8 cellular contexts compared by ENCODE assay signal in genomic region chrX:53481816-53482485, GRCh38. TPM values are rescaled to one million over a fixed set of nuclear protein-coding genes. Genes with fewer than 3 reads are reported as not detected.
DNase-seq lines count a peak whose midpoint lies in the region; ATAC-seq and TF ChIP-seq lines count a peak whose summit lies in the region.

No MANE protein-coding gene starts in this region.

- peak; percentile 7 for DNase-seq in DMS79 (lab: John Stamatoyannopoulos, UW)
- no peak for DNase-seq in RWPE1 (ENCODE audit: low spot score)
- DNase-seq in activated gamma-delta T cell treated with anti-CD3 and anti-CD28 coated beads, Interleukin-2, amount 50 U/mL, for 16 hours (ENCODE audit: low read depth): peak; percentile 17
- DNase-seq in glomerular endothelial cell (ENCODE audit: extremely low read depth, low read depth, low spot score): peak; percentile 18
- DNase-seq in retina: peak; percentile 43

- ATAC-seq in HG03378 (IDR thresholded peaks at IDR 0.05; ENCODE audit: unreplicated experiment) (no peak), GM19035 (IDR thresholded peaks at IDR 0.05; ENCODE audit: unreplicated experiment) (no peak)

- CTCF ChIA-PET in RWPE1 (lab: Yijun Ruan, JAX): interaction anchor here (0.9 kb wide), 1 partner anchor 16 kb away, joined by 5 read pairs; no protein-coding TSS in a partner anchor

- TF ChIP-seq CTCF in LNCAP (IDR thresholded peaks at IDR 0.05): peak; percentile 65
- TF ChIP-seq CTCF in RWPE1 (conservative IDR thresholded peaks at IDR 0.05; ENCODE audit: low read depth): peak; percentile 49

- POLR2A ChIA-PET in RWPE1 (lab: Yijun Ruan, JAX; ENCODE audit: low non-redundant PET): no interaction called here

- no peak overlapping the region for H3K27ac ChIP-seq in RWPE1

RNA-seq across cellular contexts. Expression of gene HSD17B10, which starts 47.8 kb away (rescaled TPM):
- total RNA-seq in glomerular endothelial cell: 57.0 and 57.5 TPM in 2 replicates

RNA-seq across cellular contexts. Expression of gene RIBC1, which starts 59.3 kb away (rescaled TPM):
- 2.3 TPM in 1 of 2 replicates, not detected in the other for total RNA-seq in glomerular endothelial cell

RNA-seq across cellular contexts. Expression of gene SMC1A, which starts 59.5 kb away (rescaled TPM):
- 19.9 and 36.1 TPM in 2 replicates for total RNA-seq in glomerular endothelial cell
